In genomic region chr3:105316307-105316706, GRCh38 we compare ENCODE assay signal across 29 cellular contexts.
"Had no signal": no experiment of that assay in that cellular context is flagged by ENCODE, and none has a peak within 500 bp of the region (broad histone marks: within the 10 kb centered on the region; RNA-seq: fewer than 3 reads in every experiment).

No MANE protein-coding gene starts in this region.

- H3K4me3 ChIP-seq: MG63, Peyer's patch, SJSA1 had no signal

- H3K36me3 ChIP-seq: MG63, Peyer's patch, SJSA1 had no signal

- H3K9ac ChIP-seq: SK-N-SH had no signal

- H3K4me1 ChIP-seq: Peyer's patch, SJSA1 had no signal

- ATAC-seq: PC-3 had no signal

- H3K27ac ChIP-seq: Peyer's patch, SJSA1 had no signal

- H3K4me2 ChIP-seq: SK-N-SH had no signal

- H3K27me3 ChIP-seq: MG63, Peyer's patch, SJSA1 had no signal

- DNase-seq: Kasumi-1, MG63, NCI-H1048, NCI-H1092 treated with DMSO at 0.1 percent for 48 hours, NCI-H1105 treated with DMSO at 0.1 percent for 48 hours, NCI-H1436, NCI-H146, NCI-H1694, NCI-H187, NCI-H1930, NCI-H2029 treated with DMSO at 0.1 percent for 48 hours, NCI-H2081 treated with DMSO at 0.1 percent for 48 hours, NCI-H2107, NCI-H2171, NCI-H226, NCI-H446 treated with DMSO at 0.1 percent for 48 hours, NCI-H510A treated with DMSO at 0.1 percent for 48 hours, NCI-H524 treated with DMSO at 0.1 percent for 48 hours, NCI-H526 treated with DMSO at 0.1 percent for 48 hours, NCI-H774, PC-3, Peyer's patch, Right ventricle myocardium superior, RPMI8226, SHP77 treated with DMSO at 0.1 percent for 48 hours, SK-N-SH, SW 1271, T-helper 1 cell had no signal

- H3K9me3 ChIP-seq: MG63, Peyer's patch, SJSA1, SK-N-SH had no signal
